1 cellular context compared by ENCODE assay signal in the genomic region with DNA sequence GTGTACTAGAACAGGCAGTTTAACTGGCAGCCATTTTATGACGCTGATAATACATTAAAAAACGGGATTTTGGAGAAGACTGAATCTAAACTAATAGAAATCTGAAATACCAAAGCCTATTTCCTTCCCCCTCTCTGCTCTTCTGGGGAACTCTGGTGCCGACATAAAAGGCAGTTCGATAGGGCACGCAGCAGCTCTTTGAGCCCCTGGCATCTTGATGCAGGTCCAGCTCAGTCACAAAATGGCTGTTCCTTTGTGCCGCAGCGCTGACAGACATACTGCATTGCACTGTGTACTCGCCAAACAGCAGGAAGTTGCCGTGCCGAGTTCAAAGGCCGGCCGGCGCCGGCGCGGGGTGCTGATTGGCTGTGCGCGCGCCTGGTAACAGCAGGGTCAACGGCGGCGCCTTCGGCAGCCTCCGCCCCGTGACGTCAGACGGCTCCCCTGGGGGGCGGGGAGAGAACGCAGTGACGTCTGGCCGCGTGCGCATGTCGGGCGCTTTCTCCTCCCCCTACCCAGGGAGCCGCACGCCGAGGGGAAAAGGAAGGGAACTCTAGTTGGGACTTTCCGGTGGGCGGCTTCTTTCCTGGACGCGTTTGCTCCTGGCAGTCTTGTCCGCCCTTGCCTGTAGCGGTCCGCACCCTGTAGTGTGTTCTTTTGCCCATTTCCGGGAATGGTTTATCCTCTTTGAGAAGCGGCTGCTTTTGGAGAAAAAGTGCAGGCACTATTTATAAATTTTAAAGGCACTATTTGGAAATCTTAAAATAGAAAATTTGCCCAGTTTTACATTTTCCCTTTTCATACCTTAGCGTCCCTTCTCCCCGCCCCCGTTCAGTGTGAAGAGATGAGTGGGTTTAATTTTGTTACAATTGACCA.
TF ChIP-seq lines count a peak whose summit lies in the region.

No MANE protein-coding gene starts in this region.

TF ChIP-seq in HepG2, 621 proteins besides CTCF, POLR2A, EP300 and RAD21 (continued from another document and continues in another):
- TF ChIP-seq, protein P1, sequence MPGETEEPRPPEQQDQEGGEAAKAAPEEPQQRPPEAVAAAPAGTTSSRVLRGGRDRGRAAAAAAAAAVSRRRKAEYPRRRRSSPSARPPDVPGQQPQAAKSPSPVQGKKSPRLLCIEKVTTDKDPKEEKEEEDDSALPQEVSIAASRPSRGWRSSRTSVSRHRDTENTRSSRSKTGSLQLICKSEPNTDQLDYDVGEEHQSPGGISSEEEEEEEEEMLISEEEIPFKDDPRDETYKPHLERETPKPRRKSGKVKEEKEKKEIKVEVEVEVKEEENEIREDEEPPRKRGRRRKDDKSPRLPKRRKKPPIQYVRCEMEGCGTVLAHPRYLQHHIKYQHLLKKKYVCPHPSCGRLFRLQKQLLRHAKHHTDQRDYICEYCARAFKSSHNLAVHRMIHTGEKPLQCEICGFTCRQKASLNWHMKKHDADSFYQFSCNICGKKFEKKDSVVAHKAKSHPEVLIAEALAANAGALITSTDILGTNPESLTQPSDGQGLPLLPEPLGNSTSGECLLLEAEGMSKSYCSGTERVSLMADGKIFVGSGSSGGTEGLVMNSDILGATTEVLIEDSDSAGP (CRISPR knock-in tag; IDR thresholded peaks at IDR 0.05; ENCODE audit: borderline replicate concordance), result peak; percentile 97
- TF ChIP-seq GLI4 (CRISPR knock-in tag; IDR thresholded peaks at IDR 0.05; ENCODE audit: borderline replicate concordance) (no peak), ZC3H4 (CRISPR knock-in tag; IDR thresholded peaks at IDR 0.05; ENCODE audit: borderline replicate concordance) (no peak; the same call in none of the 2 replicates), CREM (IDR thresholded peaks at IDR 0.05) (peak; percentile 93), CREM (CRISPR knock-in tag; IDR thresholded peaks at IDR 0.05) (peak; percentile 56; the same call in 1 of the 2 replicates), ZNF629 (CRISPR knock-in tag; conservative IDR thresholded peaks at IDR 0.05) (0 out of 2 replicates have a peak, but pooled peaks have one; percentile 46), RORA (CRISPR knock-in tag; IDR thresholded peaks at IDR 0.05) (no peak), TARDBP (CRISPR knock-in tag; IDR thresholded peaks at IDR 0.05) (peak; percentile 92), ZNF740 (CRISPR knock-in tag; IDR thresholded peaks at IDR 0.05) (no peak), THYN1 (CRISPR knock-in tag; IDR thresholded peaks at IDR 0.05; ENCODE audit: borderline replicate concordance, low read depth) (peak; percentile 18; the same call in 1 of the 2 replicates), IKZF4 (CRISPR knock-in tag; IDR thresholded peaks at IDR 0.05; ENCODE audit: borderline replicate concordance, low read depth, not compliant biosample characterization) (no peak), ZSCAN21 (CRISPR knock-in tag; IDR thresholded peaks at IDR 0.05; ENCODE audit: borderline replicate concordance) (peak; percentile 64), NFIB (CRISPR knock-in tag; IDR thresholded peaks at IDR 0.05; ENCODE audit: borderline replicate concordance) (no peak), ZNF558 (CRISPR knock-in tag; IDR thresholded peaks at IDR 0.05; ENCODE audit: borderline replicate concordance) (peak; percentile 20; the same call in 1 of the 2 replicates), CHD2 (IDR thresholded peaks at IDR 0.05; ENCODE audit: low read depth, low read length) (no peak), JARID2 (CRISPR knock-in tag; IDR thresholded peaks at IDR 0.05; ENCODE audit: insufficient replicate concordance) (no peak), PBX3 (CRISPR knock-in tag; IDR thresholded peaks at IDR 0.05; ENCODE audit: borderline replicate concordance) (no peak), GMEB2 (CRISPR knock-in tag; IDR thresholded peaks at IDR 0.05; ENCODE audit: low read depth) (peak; percentile 86), MBD4 (IDR thresholded peaks at IDR 0.05; ENCODE audit: borderline replicate concordance, low read length) (no peak; the same call in 1 of the 2 replicates), ZNF205 (CRISPR knock-in tag; IDR thresholded peaks at IDR 0.05) (0 out of 2 replicates have a peak, but pooled peaks have one; percentile 68), IRX3 (CRISPR knock-in tag; IDR thresholded peaks at IDR 0.05; ENCODE audit: borderline replicate concordance, low read depth) (peak; percentile 80; the same call in 1 of the 2 replicates), YEATS2 (CRISPR knock-in tag; IDR thresholded peaks at IDR 0.05; ENCODE audit: borderline replicate concordance) (peak; percentile 82; the same call in 1 of the 2 replicates), PRDM10 (CRISPR knock-in tag; IDR thresholded peaks at IDR 0.05; ENCODE audit: low read depth) (peak; percentile 88), TFDP2 (CRISPR knock-in tag; IDR thresholded peaks at IDR 0.05) (peak; percentile 64), ARHGAP35 (CRISPR knock-in tag; IDR thresholded peaks at IDR 0.05; ENCODE audit: borderline replicate concordance) (0 out of 2 replicates have a peak, but pooled peaks have one; percentile 52), HMGXB3 (CRISPR knock-in tag; IDR thresholded peaks at IDR 0.05; ENCODE audit: borderline replicate concordance) (peak; percentile 80; the same call in 1 of the 2 replicates), JUND (CRISPR knock-in tag; IDR thresholded peaks at IDR 0.05) (no peak), FLYWCH1 (CRISPR knock-in tag; IDR thresholded peaks at IDR 0.05) (no peak), ATF1 (CRISPR knock-in tag; IDR thresholded peaks at IDR 0.05) (peak; percentile 96), ZNF333 (CRISPR knock-in tag; IDR thresholded peaks at IDR 0.05; ENCODE audit: borderline replicate concordance) (no peak), ZSCAN9 (CRISPR knock-in tag; IDR thresholded peaks at IDR 0.05; ENCODE audit: borderline replicate concordance) (peak; percentile 66), NR3C1 (CRISPR knock-in tag; IDR thresholded peaks at IDR 0.05) (no peak), HMG20B (CRISPR knock-in tag; conservative IDR thresholded peaks at IDR 0.05) (peak; percentile 30; the same call in 1 of the 2 replicates), EZH2 (conservative IDR thresholded peaks at IDR 0.05; ENCODE audit: low read depth, low read length) (no peak), ZNF382 (CRISPR knock-in tag; IDR thresholded peaks at IDR 0.05; ENCODE audit: borderline replicate concordance) (no peak), ZFX (CRISPR knock-in tag; IDR thresholded peaks at IDR 0.05; ENCODE audit: low read depth) (peak; percentile 56), MED1 (CRISPR knock-in tag; IDR thresholded peaks at IDR 0.05) (peak; percentile 95)
- TF ChIP-seq, protein P2, sequence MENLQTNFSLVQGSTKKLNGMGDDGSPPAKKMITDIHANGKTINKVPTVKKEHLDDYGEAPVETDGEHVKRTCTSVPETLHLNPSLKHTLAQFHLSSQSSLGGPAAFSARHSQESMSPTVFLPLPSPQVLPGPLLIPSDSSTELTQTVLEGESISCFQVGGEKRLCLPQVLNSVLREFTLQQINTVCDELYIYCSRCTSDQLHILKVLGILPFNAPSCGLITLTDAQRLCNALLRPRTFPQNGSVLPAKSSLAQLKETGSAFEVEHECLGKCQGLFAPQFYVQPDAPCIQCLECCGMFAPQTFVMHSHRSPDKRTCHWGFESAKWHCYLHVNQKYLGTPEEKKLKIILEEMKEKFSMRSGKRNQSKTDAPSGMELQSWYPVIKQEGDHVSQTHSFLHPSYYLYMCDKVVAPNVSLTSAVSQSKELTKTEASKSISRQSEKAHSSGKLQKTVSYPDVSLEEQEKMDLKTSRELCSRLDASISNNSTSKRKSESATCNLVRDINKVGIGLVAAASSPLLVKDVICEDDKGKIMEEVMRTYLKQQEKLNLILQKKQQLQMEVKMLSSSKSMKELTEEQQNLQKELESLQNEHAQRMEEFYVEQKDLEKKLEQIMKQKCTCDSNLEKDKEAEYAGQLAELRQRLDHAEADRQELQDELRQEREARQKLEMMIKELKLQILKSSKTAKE (CRISPR knock-in tag; IDR thresholded peaks at IDR 0.05; ENCODE audit: borderline replicate concordance), result peak; percentile 82; the same call in 1 of the 2 replicates
- TF ChIP-seq, protein P3, sequence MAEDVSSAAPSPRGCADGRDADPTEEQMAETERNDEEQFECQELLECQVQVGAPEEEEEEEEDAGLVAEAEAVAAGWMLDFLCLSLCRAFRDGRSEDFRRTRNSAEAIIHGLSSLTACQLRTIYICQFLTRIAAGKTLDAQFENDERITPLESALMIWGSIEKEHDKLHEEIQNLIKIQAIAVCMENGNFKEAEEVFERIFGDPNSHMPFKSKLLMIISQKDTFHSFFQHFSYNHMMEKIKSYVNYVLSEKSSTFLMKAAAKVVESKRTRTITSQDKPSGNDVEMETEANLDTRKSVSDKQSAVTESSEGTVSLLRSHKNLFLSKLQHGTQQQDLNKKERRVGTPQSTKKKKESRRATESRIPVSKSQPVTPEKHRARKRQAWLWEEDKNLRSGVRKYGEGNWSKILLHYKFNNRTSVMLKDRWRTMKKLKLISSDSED (CRISPR knock-in tag; IDR thresholded peaks at IDR 0.05), result no peak
